In genomic region chr15:98859149-98859548, GRCh38 we compare ENCODE assay signal across 12 cellular contexts.
DNase-seq lines count a peak whose midpoint lies in the region; ATAC-seq and TF ChIP-seq lines count a peak whose summit lies in the region.
"Had no signal": no experiment of that assay in that cellular context is flagged by ENCODE, and none has a peak within 500 bp of the region (broad histone marks: within the 10 kb centered on the region; RNA-seq: fewer than 3 reads in every experiment).

No MANE protein-coding gene starts in this region.

- H3K9me3 ChIP-seq in neuronal stem cell (replicated peaks in 1 of 2; ENCODE audit: control insufficient read depth in 2 of 2, insufficient read depth in 1 of 2, low read depth in 1 of 2, low read length in 2 of 2) (no peaks in the 10 kb centered on the region), BE2C (no peaks in the 10 kb centered on the region)
- H3K9me3 ChIP-seq: esophagus squamous epithelium, SJSA1 had no signal

- peaks cover 50% of the 10 kb centered on the region for H3K4me1 Mint-ChIP-seq in activated naive CD8-positive, alpha-beta T cell treated with anti-CD3 and anti-CD28 coated beads for 36 hours
- H3K4me1 Mint-ChIP-seq in osteocyte (ENCODE audit: unreplicated experiment), result peaks cover 97% of the 10 kb centered on the region

- no peak overlapping the region for H2AFZ ChIP-seq in neuronal stem cell (ENCODE audit: low read length)

- H3K36me3 ChIP-seq in neuronal stem cell (replicated peaks in 1 of 2; ENCODE audit: control insufficient read depth in 2 of 2, insufficient read depth in 2 of 2, low read length in 2 of 2) (no peaks in the 10 kb centered on the region), BE2C (no peaks in the 10 kb centered on the region)
- H3K36me3 ChIP-seq: esophagus squamous epithelium, SJSA1 had no signal

- no peak overlapping the region for H2AK5ac ChIP-seq in neuronal stem cell (ENCODE audit: low read depth, low read length)

- no peak overlapping the region for H3K23ac ChIP-seq in neuronal stem cell (ENCODE audit: low read depth, low read length, poor library complexity)

- no peak overlapping the region for H3K9ac ChIP-seq in neuronal stem cell (ENCODE audit: low read depth, low read length, poor library complexity)

- WGBS in neuronal stem cell (ENCODE audit: extremely low coverage in 2 of 2, insufficient read length in 2 of 2, insufficient replicate concordance in 1 of 2), 2 donors, result no CpG with 5 or more reads among the region's 6 CpGs

- no peak overlapping the region for H3K4ac ChIP-seq in neuronal stem cell (ENCODE audit: low read length)

- no peak overlapping the region for H2BK120ac ChIP-seq in neuronal stem cell (ENCODE audit: low read depth, low read length)

- H3K27ac Mint-ChIP-seq in activated naive CD8-positive, alpha-beta T cell treated with anti-CD3 and anti-CD28 coated beads for 36 hours, result peak overlapping the region; percentile 67
- H3K27ac Mint-ChIP-seq in osteocyte (ENCODE audit: unreplicated experiment), result peak overlapping the region; percentile 95

- no peaks in the 10 kb centered on the region for H3K36me3 Mint-ChIP-seq in activated naive CD8-positive, alpha-beta T cell treated with anti-CD3 and anti-CD28 coated beads for 36 hours
- no peaks in the 10 kb centered on the region for H3K36me3 Mint-ChIP-seq in osteocyte (ENCODE audit: unreplicated experiment)

- no peak overlapping the region for H3K27ac ChIP-seq in neuronal stem cell (replicated peaks; ENCODE audit: low read length)

- H4K91ac ChIP-seq in neuronal stem cell (ENCODE audit: low read depth, low read length, poor library complexity), result no peak overlapping the region

- H4K8ac ChIP-seq in neuronal stem cell (ENCODE audit: low read depth, low read length), result no peak overlapping the region

- H3K18ac ChIP-seq in neuronal stem cell (ENCODE audit: low read length), result no peak overlapping the region

- ATAC-seq in HG02642 (IDR thresholded peaks at IDR 0.05; ENCODE audit: poor library complexity, unreplicated experiment), result no peak

- H3K4me3 Mint-ChIP-seq in activated naive CD8-positive, alpha-beta T cell treated with anti-CD3 and anti-CD28 coated beads for 36 hours, result no peak overlapping the region
- H3K4me3 Mint-ChIP-seq in osteocyte (ENCODE audit: unreplicated experiment), result peak overlapping the region; percentile 4

- no peaks in the 10 kb centered on the region for H3K27me3 Mint-ChIP-seq in activated naive CD8-positive, alpha-beta T cell treated with anti-CD3 and anti-CD28 coated beads for 36 hours
- no peaks in the 10 kb centered on the region for H3K27me3 Mint-ChIP-seq in osteocyte (ENCODE audit: unreplicated experiment)

- no peaks in the 10 kb centered on the region for H3K9me3 Mint-ChIP-seq in activated naive CD8-positive, alpha-beta T cell treated with anti-CD3 and anti-CD28 coated beads for 36 hours
- H3K9me3 Mint-ChIP-seq in osteocyte (ENCODE audit: unreplicated experiment), result no peaks in the 10 kb centered on the region

- TF ChIP-seq CTCF in osteocyte (IDR thresholded peaks at IDR 0.05) (no peak), BE2C (IDR thresholded peaks at IDR 0.05; ENCODE audit: low read depth, low read length) (no peak)

- peaks cover 15 to 28% of the 10 kb centered on the region in 2 donors for H3K4me1 ChIP-seq in neuronal stem cell (ENCODE audit: control insufficient read depth in 2 of 2, insufficient read depth in 1 of 2, low read depth in 1 of 2, low read length in 2 of 2)
- peaks cover 45% of the 10 kb centered on the region for H3K4me1 ChIP-seq in BE2C

- no peaks in the 10 kb centered on the region for H3K27me3 ChIP-seq in neuronal stem cell (ENCODE audit: control insufficient read depth in 3 of 3, insufficient read depth in 3 of 3, low read depth in 1 of 3, low read length in 3 of 3)
- no peaks in the 10 kb centered on the region for H3K27me3 ChIP-seq in BE2C
- H3K27me3 ChIP-seq: esophagus squamous epithelium, SJSA1 had no signal

- peaks cover 6% of the 10 kb centered on the region for H3K79me1 ChIP-seq in neuronal stem cell (ENCODE audit: low read depth, low read length)

- H3K4me2 ChIP-seq in neuronal stem cell (ENCODE audit: insufficient read depth, low read length, poor library complexity, severe bottlenecking), result no peak overlapping the region

- no peak overlapping the region for H2BK5ac ChIP-seq in neuronal stem cell (ENCODE audit: low read length)

- H3K14ac ChIP-seq in neuronal stem cell (ENCODE audit: low read length), result no peak overlapping the region

- no peak overlapping the region for H2BK12ac ChIP-seq in neuronal stem cell (ENCODE audit: low read length)

- DNase-seq in NCI-H1417 (lab: John Stamatoyannopoulos, UW), result peak in 2 of 3 experiments; percentile 24 to 49
- no peak for DNase-seq in NCI-H1417 treated with DMSO at 0.1 percent for 48 hours (lab: John Stamatoyannopoulos, UW)
- peak; percentile 81 for DNase-seq in DMS53 treated with DMSO at 0.1 percent for 48 hours (lab: John Stamatoyannopoulos, UW; ENCODE audit: unreplicated experiment)
- DNase-seq in activated naive CD8-positive, alpha-beta T cell treated with anti-CD3 and anti-CD28 coated beads for 36 hours, result no peak
- no peak for DNase-seq in osteocyte (ENCODE audit: extremely low spot score, unreplicated experiment)
- DNase-seq in neuronal stem cell (ENCODE audit: low spot score), result no peak
- DNase-seq in BE2C, result no peak
- DNase-seq: anterior cingulate cortex, esophagus squamous epithelium, NCI-H2107 had no signal

- H3K4me3 ChIP-seq in neuronal stem cell (ENCODE audit: low read length in 2 of 2) (no peak overlapping the region), BE2C (ENCODE audit: low read depth, low read length) (no peak overlapping the region)
- H3K4me3 ChIP-seq: esophagus squamous epithelium, SJSA1 had no signal

- H2BK15ac ChIP-seq in neuronal stem cell (ENCODE audit: low read length), result no peak overlapping the region

Comparison
In these comparisons a context has a peak if more than half of its experiments do, and no peak if none do; other contexts are left out.
1. DNase-seq: peak in NCI-H1417 (2 of 3) and DMS53 treated with DMSO at 0.1 percent for 48 hours (single experiment); none in NCI-H1417 treated with DMSO at 0.1 percent for 48 hours (single experiment), activated naive CD8-positive, alpha-beta T cell treated with anti-CD3 and anti-CD28 coated beads for 36 hours (single experiment), osteocyte (single experiment), neuronal stem cell (single experiment) and BE2C (single experiment).